ENCODE assay signal across 12 cellular contexts in the genomic region with DNA sequence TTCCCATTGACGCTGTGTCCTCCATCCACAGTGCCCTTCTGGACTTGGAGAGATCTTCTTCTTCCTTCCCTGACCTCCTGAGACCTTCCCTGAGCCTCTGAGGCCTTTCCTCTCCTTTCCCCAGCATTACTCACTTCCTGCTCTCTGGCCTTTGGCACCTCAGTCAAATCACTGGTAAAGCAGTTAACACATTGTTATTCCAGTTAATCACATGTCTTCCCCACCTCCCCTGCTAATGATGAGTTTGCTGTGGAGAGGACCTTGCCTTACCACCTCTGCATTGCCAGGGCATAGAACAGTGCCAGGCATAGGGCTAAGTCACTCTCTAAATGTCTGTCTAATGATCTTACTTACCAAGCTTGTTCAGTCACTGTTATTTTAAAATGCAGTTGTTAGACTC.
DNase-seq lines count a peak whose midpoint lies in the region; ATAC-seq, FAIRE-seq and TF ChIP-seq lines count a peak whose summit lies in the region.
"Had no signal": no experiment of that assay in that cellular context is flagged by ENCODE, and none has a peak within 500 bp of the region (broad histone marks: within the 10 kb centered on the region; RNA-seq: fewer than 3 reads in every experiment).

No MANE protein-coding gene starts in this region.

- H3K4me1 ChIP-seq in ACC112 (ENCODE audit: control insufficient read depth, insufficient read depth, low read length, unreplicated experiment) (peaks cover 25% of the 10 kb centered on the region), K562 (replicated peaks in 1 of 2; ENCODE audit: control insufficient read depth in 2 of 2, insufficient read depth in 2 of 2, low read length in 2 of 2) (no peaks in the 10 kb centered on the region; a peak in 1 of 5 replicates)
- H3K4me1 ChIP-seq: suprapubic skin had no signal

- peak overlapping the region in 1 of 2 experiments; percentile 40; a peak in 1 of 4 replicates for H3K9ac ChIP-seq in K562 (ENCODE audit: insufficient read depth in 1 of 2, low read depth in 2 of 2, low read length in 2 of 2)
- H3K9ac ChIP-seq: BLaER1 treated with 17β-estradiol and CSF1 and Interleukin-3, amounts not matched to agents 10 nM and 100 nM had no signal

- no peaks in the 10 kb centered on the region for H3K79me2 ChIP-seq in ACC112 (ENCODE audit: control insufficient read depth, insufficient read depth, low read length, unreplicated experiment)
- no peaks in the 10 kb centered on the region for H3K79me2 ChIP-seq in K562 (ENCODE audit: control insufficient read depth, insufficient read depth, low read length)

- peaks cover 42% of the 10 kb centered on the region for H3K4me1 Mint-ChIP-seq in HFFc6 (ENCODE audit: low read depth)

- in situ Hi-C loops in K562 (cut with MboI) = loop anchor here (5.0 kb wide), 1 partner anchor 284 kb away; no protein-coding TSS in a partner anchor

- TF ChIP-seq RAD21 in K562 (CRISPR knock-in tag; conservative IDR thresholded peaks at IDR 0.05 in 1 of 2, IDR thresholded peaks at IDR 0.05 in 1 of 2) = no peak

- WGBS in K562 (ENCODE audit: insufficient coverage, low coverage, missing lambda C conversion rate) = 80% methylated on average over 1 of the region's 1 CpG

- intact Hi-C loops in K562 (cut with micrococcal nuclease) = no loop called here

- no peak overlapping the region for H3K4me2 ChIP-seq in K562 (ENCODE audit: insufficient read depth, low read length)

- DNase-seq in HFFc6 (peak; percentile 7), K562 (ENCODE audit: extremely low read depth in 1 of 4, low spot score in 3 of 4) (no peak), kidney epithelial cell (ENCODE audit: low read depth) (peak; percentile 39), NCI-H345 treated with DMSO at 0.1 percent for 48 hours (lab: John Stamatoyannopoulos, UW; ENCODE audit: unreplicated experiment) (no peak)
- DNase-seq in stimulated activated CD4-positive, alpha-beta T cell treated with anti-CD3 and anti-CD28 coated beads, Interleukin-12 subunit alpha, Interleukin-12 subunit beta, amount 100 ng/mL, for 4 hours = no peak
- DNase-seq: effector CD4-positive, alpha-beta T cell; T1000 had no signal

- H3K27me3 Mint-ChIP-seq in HFFc6 (ENCODE audit: insufficient read depth) = peaks cover 3% of the 10 kb centered on the region; the same call in 1 of the 2 replicates

- no peak for ATAC-seq in K562
- no peak for ATAC-seq in GM18517 (IDR thresholded peaks at IDR 0.05; ENCODE audit: unreplicated experiment)
- ATAC-seq in GM18519 (IDR thresholded peaks at IDR 0.05; ENCODE audit: low FRiP score, unreplicated experiment) = no peak

- peak overlapping the region; percentile 65 for H3K27ac ChIP-seq in ACC112 (ENCODE audit: low read depth, low read length)
- H3K27ac ChIP-seq in K562 (ENCODE audit: extremely low read depth, low read depth, low read length) = no peak overlapping the region
- H3K27ac ChIP-seq: BLaER1 treated with 17β-estradiol and CSF1 and Interleukin-3, amounts not matched to agents 10 nM and 100 nM; suprapubic skin had no signal

- no peaks in the 10 kb centered on the region for H3K36me3 ChIP-seq in ACC112 (ENCODE audit: insufficient read depth, low read length)
- no peaks in the 10 kb centered on the region for H3K36me3 ChIP-seq in K562 (ENCODE audit: control insufficient read depth, insufficient read depth, low read length)
- H3K36me3 ChIP-seq in kidney epithelial cell (ENCODE audit: control insufficient read depth, insufficient read depth, low read length) = no peaks in the 10 kb centered on the region
- H3K36me3 ChIP-seq: BLaER1 treated with 17β-estradiol and CSF1 and Interleukin-3, amounts not matched to agents 10 nM and 100 nM; suprapubic skin had no signal

- H3K27me3 ChIP-seq in ACC112 (ENCODE audit: insufficient read depth, low read length) = no peaks in the 10 kb centered on the region
- H3K27me3 ChIP-seq in K562 (ENCODE audit: control insufficient read depth in 2 of 2, insufficient read depth in 2 of 2, low read length in 2 of 2) = no peaks in the 10 kb centered on the region
- no peaks in the 10 kb centered on the region for H3K27me3 ChIP-seq in kidney epithelial cell (ENCODE audit: control insufficient read depth, insufficient read depth, low read length)
- H3K27me3 ChIP-seq: BLaER1 treated with 17β-estradiol and CSF1 and Interleukin-3, amounts not matched to agents 10 nM and 100 nM; suprapubic skin had no signal

- H2AFZ ChIP-seq in ACC112 (ENCODE audit: low read length, unreplicated experiment) (no peak overlapping the region), K562 (ENCODE audit: low read depth, low read length) (no peak overlapping the region)

- H3K9me1 ChIP-seq in K562 (ENCODE audit: control insufficient read depth, insufficient read depth, low read length) = no peaks in the 10 kb centered on the region

- BruUV-seq in K562 (replicated peaks; lab: Mats Ljungman, UMichigan) = no TSS peak

- H3K4me3 ChIP-seq in ACC112 (ENCODE audit: low read depth, low read length) (no peak overlapping the region), K562 (no peak overlapping the region), kidney epithelial cell (ENCODE audit: low read depth, low read length) (no peak overlapping the region)
- H3K4me3 ChIP-seq: BLaER1 treated with 17β-estradiol and CSF1 and Interleukin-3, amounts not matched to agents 10 nM and 100 nM; suprapubic skin had no signal

- TF ChIP-seq POLR2A in K562 (conservative IDR thresholded peaks at IDR 0.05) = no peak

- H3K9me3 Mint-ChIP-seq in HFFc6 = no peaks in the 10 kb centered on the region

- CTCF ChIA-PET in K562 (lab: Yijun Ruan, JAX; ENCODE audit: low intra/inter-chr PET ratio) = no interaction called here

- H3K27ac Mint-ChIP-seq in HFFc6 = peak overlapping the region; percentile 62

- no peaks in the 10 kb centered on the region for H3K36me3 Mint-ChIP-seq in HFFc6 (ENCODE audit: low read depth)

- TF ChIP-seq CTCF in HFFc6 (IDR thresholded peaks at IDR 0.05) (no peak), K562 (IDR thresholded peaks at IDR 0.05 in 2 of 3, conservative IDR thresholded peaks at IDR 0.05 in 1 of 3; ENCODE audit: insufficient read depth in 2 of 3, low read depth in 1 of 3, low read length in 3 of 3) (no peak), kidney epithelial cell (IDR thresholded peaks at IDR 0.05; ENCODE audit: insufficient read depth, low read length, poor library complexity, severe bottlenecking) (no peak)

- no peak for TF ChIP-seq EP300 in K562 (IDR thresholded peaks at IDR 0.05; ENCODE audit: low read length)

- no peak overlapping the region for H3K4me3 Mint-ChIP-seq in HFFc6

- FAIRE-seq in K562 (lab: Jason Lieb, UNC) = no peak

- POLR2A ChIA-PET in K562 (lab: Yijun Ruan, JAX) = interaction anchor here (0.9 kb wide), 1 partner anchor 118 kb away, joined by 3 read pairs; no protein-coding TSS in a partner anchor

- no peaks in the 10 kb centered on the region for H4K20me1 ChIP-seq in K562 (replicated peaks; ENCODE audit: control insufficient read depth, insufficient read depth, low read length)
- H4K20me1 ChIP-seq: BLaER1 treated with 17β-estradiol and CSF1 and Interleukin-3, amounts not matched to agents 10 nM and 100 nM had no signal

- no peaks in the 10 kb centered on the region for H3K9me3 ChIP-seq in K562 (replicated peaks; ENCODE audit: control insufficient read depth, insufficient read depth, low read depth, low read length)
- H3K9me3 ChIP-seq: BLaER1 treated with 17β-estradiol and CSF1 and Interleukin-3, amounts not matched to agents 10 nM and 100 nM; suprapubic skin had no signal

TF ChIP-seq in K562, 482 proteins besides CTCF, POLR2A, EP300 and RAD21:
- TF ChIP-seq NFATC3 (IDR thresholded peaks at IDR 0.05) (no peak), SIN3A (IDR thresholded peaks at IDR 0.05; ENCODE audit: borderline replicate concordance in 2 of 2, control insufficient read depth in 1 of 2, low read depth in 2 of 2, low read length in 2 of 2) (no peak), ETV1 (tag; conservative IDR thresholded peaks at IDR 0.05; ENCODE audit: low read depth) (peak; percentile 23; the same call in 1 of the 2 replicates), ZFP1 (CRISPR knock-in tag; IDR thresholded peaks at IDR 0.05) (no peak), FOSL1 (tag; conservative IDR thresholded peaks at IDR 0.05) (peak; percentile 52), HDAC6 (IDR thresholded peaks at IDR 0.05; ENCODE audit: low read depth, low read length) (no peak), RHOXF2B (CRISPR knock-in tag; conservative IDR thresholded peaks at IDR 0.05) (no peak), BRCA1 (IDR thresholded peaks at IDR 0.05) (no peak), BRCA1 (CRISPR knock-in tag; IDR thresholded peaks at IDR 0.05) (no peak), SPI1 (IDR thresholded peaks at IDR 0.05; ENCODE audit: borderline replicate concordance, low read depth, low read length) (no peak)
- TF ChIP-seq, protein P1, sequence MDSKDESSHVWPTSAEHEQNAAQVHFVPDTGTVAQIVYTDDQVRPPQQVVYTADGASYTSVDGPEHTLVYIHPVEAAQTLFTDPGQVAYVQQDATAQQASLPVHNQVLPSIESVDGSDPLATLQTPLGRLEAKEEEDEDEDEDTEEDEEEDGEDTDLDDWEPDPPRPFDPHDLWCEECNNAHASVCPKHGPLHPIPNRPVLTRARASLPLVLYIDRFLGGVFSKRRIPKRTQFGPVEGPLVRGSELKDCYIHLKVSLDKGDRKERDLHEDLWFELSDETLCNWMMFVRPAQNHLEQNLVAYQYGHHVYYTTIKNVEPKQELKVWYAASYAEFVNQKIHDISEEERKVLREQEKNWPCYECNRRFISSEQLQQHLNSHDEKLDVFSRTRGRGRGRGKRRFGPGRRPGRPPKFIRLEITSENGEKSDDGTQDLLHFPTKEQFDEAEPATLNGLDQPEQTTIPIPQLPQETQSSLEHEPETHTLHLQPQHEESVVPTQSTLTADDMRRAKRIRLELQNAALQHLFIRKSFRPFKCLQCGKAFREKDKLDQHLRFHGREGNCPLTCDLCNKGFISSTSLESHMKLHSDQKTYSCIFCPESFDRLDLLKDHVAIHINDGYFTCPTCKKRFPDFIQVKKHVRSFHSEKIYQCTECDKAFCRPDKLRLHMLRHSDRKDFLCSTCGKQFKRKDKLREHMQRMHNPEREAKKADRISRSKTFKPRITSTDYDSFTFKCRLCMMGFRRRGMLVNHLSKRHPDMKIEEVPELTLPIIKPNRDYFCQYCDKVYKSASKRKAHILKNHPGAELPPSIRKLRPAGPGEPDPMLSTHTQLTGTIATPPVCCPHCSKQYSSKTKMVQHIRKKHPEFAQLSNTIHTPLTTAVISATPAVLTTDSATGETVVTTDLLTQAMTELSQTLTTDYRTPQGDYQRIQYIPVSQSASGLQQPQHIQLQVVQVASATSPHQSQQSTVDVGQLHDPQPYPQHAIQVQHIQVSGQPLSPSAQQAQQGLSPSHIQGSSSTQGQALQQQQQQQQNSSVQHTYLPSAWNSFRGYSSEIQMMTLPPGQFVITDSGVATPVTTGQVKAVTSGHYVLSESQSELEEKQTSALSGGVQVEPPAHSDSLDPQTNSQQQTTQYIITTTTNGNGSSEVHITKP (IDR thresholded peaks at IDR 0.05; ENCODE audit: partially characterized antibody) = no peak

Comparison
In these comparisons a context has a peak if more than half of its experiments do, and no peak if none do; other contexts are left out.
1. DNase-seq: peak in HFFc6 (single experiment) and kidney epithelial cell (single experiment); none in K562 (0 of 4), stimulated activated CD4-positive, alpha-beta T cell treated with anti-CD3 and anti-CD28 coated beads, Interleukin-12 subunit alpha, Interleukin-12 subunit beta, amount 100 ng/mL, for 4 hours (single experiment) and NCI-H345 treated with DMSO at 0.1 percent for 48 hours (single experiment).